ENCODE assay signal across 1 cellular context in genomic region chr10:97171001-97171400, GRCh38.
TF ChIP-seq lines count a peak whose summit lies in the region.

No MANE protein-coding gene starts in this region.

TF ChIP-seq in GM23338, 12 proteins besides CTCF, POLR2A, EP300 and RAD21 (continued from another document):
- TF ChIP-seq EZH2phosphoT487 (IDR thresholded peaks at IDR 0.05; ENCODE audit: unreplicated experiment) (no peak), ZNF331 (CRISPR knock-in tag; IDR thresholded peaks at IDR 0.05; ENCODE audit: low read depth) (no peak), REST (IDR thresholded peaks at IDR 0.05; ENCODE audit: unreplicated experiment) (no peak), ZNF462 (CRISPR knock-in tag; IDR thresholded peaks at IDR 0.05) (no peak), EZH2 (IDR thresholded peaks at IDR 0.05; ENCODE audit: low read depth, unreplicated experiment) (no peak), NANOG (IDR thresholded peaks at IDR 0.05; ENCODE audit: borderline replicate concordance) (no peak), ETS1 (IDR thresholded peaks at IDR 0.05) (no peak), POLR2AphosphoS5 (IDR thresholded peaks at IDR 0.05; ENCODE audit: low read depth) (no peak)
TF ChIP-seq in GM23338: peak in this region for 0.
